Comparison of ENCODE assay signal across 22 cellular contexts in the genomic region with DNA sequence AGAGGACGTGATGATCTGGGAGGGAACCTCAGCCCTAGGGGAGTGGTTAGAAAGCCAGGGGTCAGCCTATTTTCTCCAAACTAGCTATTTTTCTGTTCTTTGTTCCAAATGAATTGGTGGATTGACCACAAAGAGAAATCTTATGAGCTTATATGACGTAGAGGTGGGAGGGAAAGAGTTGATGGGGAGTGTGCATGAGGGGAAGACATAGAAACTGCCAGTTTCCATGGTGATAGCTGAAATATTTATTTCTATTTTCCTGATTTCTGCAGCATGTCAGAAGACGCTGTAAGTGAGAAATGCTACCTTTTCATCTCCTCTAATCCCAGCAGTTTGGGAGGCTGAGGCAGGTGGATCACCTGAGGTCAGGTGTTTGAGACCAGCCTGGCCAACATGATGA. TPM values are rescaled to one million over a fixed set of nuclear protein-coding genes. Genes with fewer than 3 reads are reported as not detected.
"Had no signal": no experiment of that assay in that cellular context is flagged by ENCODE, and none has a peak within 500 bp of the region (broad histone marks: within the 10 kb centered on the region; RNA-seq: fewer than 3 reads in every experiment).

No MANE protein-coding gene starts in this region.

- H3K27ac ChIP-seq: SK-N-MC, WERI-Rb-1 had no signal

- DNase-seq: activated CD4-positive, alpha-beta T cell treated with anti-CD3 and anti-CD28 coated beads for 36 hours; activated CD8-positive, alpha-beta memory T cell treated with anti-CD3 and anti-CD28 coated beads, Interleukin-2, amount 50 U/mL, for 4 hours; activated CD8-positive, alpha-beta T cell treated with anti-CD3 and anti-CD28 coated beads for 36 hours; activated effector memory CD4-positive, alpha-beta T cell treated with Interleukin-2 at 50 U/mL for 16 hours; activated naive CD4-positive, alpha-beta T cell; activated T-cell treated with anti-CD3 and anti-CD28 coated beads, Interleukin-2, amount 50 U/mL, for 1 hour; aorta; MM.1S; NCI-H1105; NCI-H1436; NCI-H1694 treated with DMSO at 0.1 percent for 48 hours; NCI-H2029 treated with DMSO at 0.1 percent for 48 hours; NCI-H446; PC-3; SIG-M5; T-cell; T-helper 2 cell; T1000; WERI-Rb-1 had no signal

- H3K4me3 ChIP-seq: SK-N-MC had no signal

- H3K36me3 ChIP-seq: WERI-Rb-1 had no signal

- ATAC-seq: activated CD4-positive, alpha-beta T cell treated with anti-CD3 and anti-CD28 coated beads for 36 hours; activated CD8-positive, alpha-beta T cell treated with anti-CD3 and anti-CD28 coated beads for 36 hours; T-cell had no signal

RNA-seq across cellular contexts. Expression of gene CISTR, which starts 51.4 kb away (rescaled TPM):
- total RNA-seq: activated CD4-positive, alpha-beta T cell treated with anti-CD3 and anti-CD28 coated beads for 36 hours; activated CD8-positive, alpha-beta T cell treated with anti-CD3 and anti-CD28 coated beads for 36 hours; aorta; bronchial epithelial cell; PC-3; RPMI7951; T-cell had no signal
